Comparison of ENCODE assay signal across 22 cellular contexts in genomic region chr12:18750087-18750486, GRCh38. TPM values are rescaled to one million over a fixed set of nuclear protein-coding genes. Genes with fewer than 3 reads are reported as not detected.
DNase-seq lines count a peak whose midpoint lies in the region; TF ChIP-seq lines count a peak whose summit lies in the region.
"Had no signal": no experiment of that assay in that cellular context is flagged by ENCODE, and none has a peak within 500 bp of the region (broad histone marks: within the 10 kb centered on the region; RNA-seq: fewer than 3 reads in every experiment).

No MANE protein-coding gene starts in this region.

- no peak for TF ChIP-seq CTCF in MCF 10A (IDR thresholded peaks at IDR 0.05; ENCODE audit: unreplicated experiment)
- TF ChIP-seq CTCF in mammary epithelial cell (conservative IDR thresholded peaks at IDR 0.05 in 1 of 2, IDR thresholded peaks at IDR 0.05 in 1 of 2; ENCODE audit: extremely low read depth in 1 of 2, insufficient read depth in 1 of 2, low read depth in 1 of 2, low read length in 2 of 2), result no peak
- TF ChIP-seq CTCF in PC-9 (conservative IDR thresholded peaks at IDR 0.05), result no peak

- BruUV-seq in MCF 10A (replicated peaks; lab: Mats Ljungman, UMichigan) (no TSS peak), mammary epithelial cell (replicated peaks; lab: Mats Ljungman, UMichigan) (no TSS peak), PC-9 (replicated peaks; lab: Mats Ljungman, UMichigan) (no TSS peak)

- H3K4me3 Mint-ChIP-seq in MCF 10A (ENCODE audit: unreplicated experiment), result no peak overlapping the region
- H3K4me3 Mint-ChIP-seq: activated CD4-positive, alpha-beta T cell treated with anti-CD3 and anti-CD28 coated beads, Interleukin-2, amount 10 ng/mL, durations not matched to agents 7 days and 5 days; activated naive CD8-positive, alpha-beta T cell treated with anti-CD3 and anti-CD28 coated beads for 36 hours; natural killer cell treated with Interleukin-12 subunit alpha and Interleukin-12 subunit beta and Interleukin-15 and Interleukin-18, amount 100 ng/mL, for 72 hours; T-helper 2 cell treated with Interferon-gamma antibody and Interleukin-4, amounts not matched to agents 5 μg/mL and 100 μg/mL, for 36 hours had no signal

- no peaks in the 10 kb centered on the region for H3K9me2 ChIP-seq in PC-9 (ENCODE audit: insufficient read depth)

- no peaks in the 10 kb centered on the region for H3K27me3 Mint-ChIP-seq in MCF 10A (ENCODE audit: insufficient read depth, unreplicated experiment)
- H3K27me3 Mint-ChIP-seq: activated CD4-positive, alpha-beta T cell treated with anti-CD3 and anti-CD28 coated beads, Interleukin-2, amount 10 ng/mL, durations not matched to agents 7 days and 5 days; activated naive CD8-positive, alpha-beta T cell treated with anti-CD3 and anti-CD28 coated beads for 36 hours; natural killer cell treated with Interleukin-12 subunit alpha and Interleukin-12 subunit beta and Interleukin-15 and Interleukin-18, amount 100 ng/mL, for 72 hours had no signal

- no peak overlapping the region for H3K27ac ChIP-seq in mammary epithelial cell (ENCODE audit: insufficient read depth, low read depth, low read length)
- no peak overlapping the region for H3K27ac ChIP-seq in PC-9
- H3K27ac ChIP-seq: A549, thoracic aorta had no signal

- in situ Hi-C loops in mammary epithelial cell (cut with MboI; ENCODE audit: low sequenced_read_pairs in 2 of 2), result no loop called here

- H3K4me2 ChIP-seq in mammary epithelial cell (ENCODE audit: insufficient read depth, low read depth, low read length), result no peak overlapping the region
- no peak overlapping the region for H3K4me2 ChIP-seq in PC-9
- H3K4me2 ChIP-seq: A549 had no signal

- no peaks in the 10 kb centered on the region for H4K20me1 ChIP-seq in mammary epithelial cell (ENCODE audit: insufficient read depth, low read length)
- H4K20me1 ChIP-seq in PC-9 (ENCODE audit: insufficient read depth), result no peaks in the 10 kb centered on the region

- H3K4me3 ChIP-seq in mammary epithelial cell (replicated peaks in 1 of 3; ENCODE audit: insufficient read depth in 1 of 3, low read depth in 2 of 3, low read length in 3 of 3) (no peak overlapping the region), PC-9 (no peak overlapping the region), skeletal muscle cell (ENCODE audit: low read depth, low read length) (no peak overlapping the region)
- H3K4me3 ChIP-seq: A549, thoracic aorta had no signal

- CTCF ChIA-PET in MCF 10A (lab: Yijun Ruan, JAX), result no interaction called here
- CTCF ChIA-PET in mammary epithelial cell (lab: Charles Lee; ENCODE audit: low non-redundant PET), result no interaction called here
- CTCF ChIA-PET in PC-9 (lab: Charles Lee), result no interaction called here

- DNase-seq in MCF 10A (ENCODE audit: unreplicated experiment) (peak; percentile 16), mammary epithelial cell (no peak), PC-9 (peak in 1 of 2 experiments; percentile 16), fibroblast of peridontal ligament (ENCODE audit: extremely low read depth) (peak; percentile 56), skeletal muscle cell (ENCODE audit: low read depth) (peak; percentile 16), NCI-H2227 treated with DMSO at 0.1 percent for 48 hours (lab: John Stamatoyannopoulos, UW) (no peak), A172 (ENCODE audit: low spot score) (no peak), erythroblast (lab: John Stamatoyannopoulos, UW) (no peak)
- DNase-seq: activated CD4-positive, alpha-beta T cell treated with anti-CD3 and anti-CD28 coated beads, Interleukin-2, amount 10 ng/mL, durations not matched to agents 7 days and 5 days; activated naive CD8-positive, alpha-beta T cell treated with anti-CD3 and anti-CD28 coated beads for 36 hours; activated T-cell treated with anti-CD3 and anti-CD28 coated beads, Interleukin-2, amount 50 U/mL, for 1 hour; Caco-2; cerebellar nuclear complex; hippocampal formation; SHP77 treated with DMSO at 0.1 percent for 48 hours; stimulated activated CD4-positive, alpha-beta T cell treated with anti-CD3 and anti-CD28 coated beads, Interleukin-1b, Interleukin-23, amount 100 ng/mL, for 48 hours had no signal

- no peaks in the 10 kb centered on the region for H3K36me3 Mint-ChIP-seq in MCF 10A (ENCODE audit: insufficient read depth, unreplicated experiment)
- H3K36me3 Mint-ChIP-seq: activated naive CD8-positive, alpha-beta T cell treated with anti-CD3 and anti-CD28 coated beads for 36 hours; natural killer cell treated with Interleukin-12 subunit alpha and Interleukin-12 subunit beta and Interleukin-15 and Interleukin-18, amount 100 ng/mL, for 72 hours had no signal

- POLR2A ChIA-PET in MCF 10A (lab: Yijun Ruan, JAX), result no interaction called here
- POLR2A ChIA-PET in PC-9 (lab: Charles Lee; ENCODE audit: unreplicated experiment), result interaction anchor here (0.6 kb wide), 1 partner anchor 522 kb away, joined by 9 read pairs; no protein-coding TSS in a partner anchor

- H3F3A ChIP-seq in PC-9 (ENCODE audit: insufficient read depth, low read depth), result no peaks in the 10 kb centered on the region

- no peak overlapping the region for H3K27ac Mint-ChIP-seq in MCF 10A (ENCODE audit: low read depth, unreplicated experiment)
- H3K27ac Mint-ChIP-seq: activated CD4-positive, alpha-beta T cell treated with anti-CD3 and anti-CD28 coated beads, Interleukin-2, amount 10 ng/mL, durations not matched to agents 7 days and 5 days; activated naive CD8-positive, alpha-beta T cell treated with anti-CD3 and anti-CD28 coated beads for 36 hours; natural killer cell treated with Interleukin-12 subunit alpha and Interleukin-12 subunit beta and Interleukin-15 and Interleukin-18, amount 100 ng/mL, for 72 hours; T-helper 2 cell treated with Interferon-gamma antibody and Interleukin-4, amounts not matched to agents 5 μg/mL and 100 μg/mL, for 36 hours had no signal

- no peak overlapping the region for H3K9ac ChIP-seq in mammary epithelial cell (ENCODE audit: insufficient read depth, low read length)

- dilution Hi-C loops in mammary epithelial cell (cut with HindIII; ENCODE audit: low sequenced_read_pairs), result no loop called here

- H3K4me1 Mint-ChIP-seq in MCF 10A (ENCODE audit: insufficient read depth, unreplicated experiment), result no peaks in the 10 kb centered on the region
- H3K4me1 Mint-ChIP-seq: activated CD4-positive, alpha-beta T cell treated with anti-CD3 and anti-CD28 coated beads, Interleukin-2, amount 10 ng/mL, durations not matched to agents 7 days and 5 days; activated naive CD8-positive, alpha-beta T cell treated with anti-CD3 and anti-CD28 coated beads for 36 hours had no signal

- H3K79me2 ChIP-seq in mammary epithelial cell (ENCODE audit: insufficient read depth, low read length) (no peaks in the 10 kb centered on the region), PC-9 (ENCODE audit: low read depth) (no peaks in the 10 kb centered on the region)

- 89% methylated on average over 1 of the region's 1 CpG for WGBS in mammary epithelial cell (ENCODE audit: low coverage, missing lambda C conversion rate)

- H3K27me3 ChIP-seq in mammary epithelial cell (ENCODE audit: insufficient read depth, low read length), result no peaks in the 10 kb centered on the region
- no peaks in the 10 kb centered on the region for H3K27me3 ChIP-seq in PC-9 (ENCODE audit: insufficient read depth, low read depth)

- H3K36me3 ChIP-seq in mammary epithelial cell (ENCODE audit: insufficient read depth, low read length) (no peaks in the 10 kb centered on the region), PC-9 (ENCODE audit: low read depth) (no peaks in the 10 kb centered on the region)
- H3K36me3 ChIP-seq: thoracic aorta had no signal

- H2AFZ ChIP-seq in mammary epithelial cell (ENCODE audit: low read depth, low read length) (no peak overlapping the region), PC-9 (peak overlapping the region; percentile 55; the same call in 1 of the 2 replicates)

- intact Hi-C loops in MCF 10A (cut with micrococcal nuclease), result no loop called here
- intact Hi-C loops in mammary epithelial cell (cut with micrococcal nuclease), result no loop called here
- intact Hi-C loops in PC-9 (cut with micrococcal nuclease; ENCODE audit: unreplicated experiment), result no loop called here

- H3K9me3 ChIP-seq in mammary epithelial cell (replicated peaks; ENCODE audit: insufficient read depth, low read length), result no peaks in the 10 kb centered on the region
- no peaks in the 10 kb centered on the region for H3K9me3 ChIP-seq in PC-9 (ENCODE audit: insufficient read depth, low read depth)
- H3K9me3 ChIP-seq: A549, Caco-2, thoracic aorta had no signal

- H3K9me3 Mint-ChIP-seq in MCF 10A (ENCODE audit: unreplicated experiment), result no peaks in the 10 kb centered on the region
- H3K9me3 Mint-ChIP-seq: activated CD4-positive, alpha-beta T cell treated with anti-CD3 and anti-CD28 coated beads, Interleukin-2, amount 10 ng/mL, durations not matched to agents 7 days and 5 days; natural killer cell treated with Interleukin-12 subunit alpha and Interleukin-12 subunit beta and Interleukin-15 and Interleukin-18, amount 100 ng/mL, for 72 hours had no signal

- TF ChIP-seq POLR2A in erythroblast (IDR thresholded peaks at IDR 0.05; ENCODE audit: low read length), result no peak

- H3K4me1 ChIP-seq in mammary epithelial cell (ENCODE audit: insufficient read depth, low read length) (peaks cover 12% of the 10 kb centered on the region), PC-9 (replicated peaks; ENCODE audit: insufficient read depth) (0 out of 2 replicates have a peak, but pooled peaks cover 12% of the 10 kb centered on the region)
- H3K4me1 ChIP-seq: A549 had no signal

RNA-seq across cellular contexts. Expression of gene CAPZA3, which starts 12.2 kb away (rescaled TPM):
- 0.28 and 0.49 TPM in 2 replicates for total RNA-seq in MCF 10A (2022)
- total RNA-seq in mammary epithelial cell, result under 1 TPM in 1 of 2 donors, not detected in 1; 0.17 TPM
- not detected for polyA plus RNA-seq in mammary epithelial cell
- not detected for polyA minus RNA-seq in mammary epithelial cell
- total RNA-seq in PC-9 (2021), result not detected in 2 replicates
- not detected in 2 replicates for total RNA-seq in A172 (2014; rRNA removed; shearing (Covaris generic))
- total RNA-seq: activated CD4-positive, alpha-beta T cell treated with anti-CD3 and anti-CD28 coated beads, Interleukin-2, amount 10 ng/mL, durations not matched to agents 7 days and 5 days; activated naive CD8-positive, alpha-beta T cell treated with anti-CD3 and anti-CD28 coated beads for 36 hours; Caco-2; natural killer cell treated with Interleukin-12 subunit alpha and Interleukin-12 subunit beta and Interleukin-15 and Interleukin-18, amount 100 ng/mL, for 72 hours; pulmonary artery endothelial cell; thoracic aorta had no signal
- polyA plus RNA-seq: A549, liver had no signal

RNA-seq across cellular contexts. Expression of gene PLCZ1, which starts 12.3 kb away (rescaled TPM):
- total RNA-seq in MCF 10A (2022) (not detected in 2 replicates), mammary epithelial cell (1 to 10 TPM in 1 of 2 donors, under 1 TPM in 1; 0.67 to 3.0 TPM), PC-9 (2021) (not detected in 2 replicates)
- 0.28 TPM for polyA plus RNA-seq in mammary epithelial cell
- polyA minus RNA-seq in mammary epithelial cell, result 8.7 TPM
- total RNA-seq in A172 (2014; rRNA removed; shearing (Covaris generic)), result 0.07 TPM in 1 of 2 replicates, not detected in the other
- total RNA-seq: activated CD4-positive, alpha-beta T cell treated with anti-CD3 and anti-CD28 coated beads, Interleukin-2, amount 10 ng/mL, durations not matched to agents 7 days and 5 days; activated naive CD8-positive, alpha-beta T cell treated with anti-CD3 and anti-CD28 coated beads for 36 hours; Caco-2; liver; natural killer cell treated with Interleukin-12 subunit alpha and Interleukin-12 subunit beta and Interleukin-15 and Interleukin-18, amount 100 ng/mL, for 72 hours; thoracic aorta had no signal
- polyA plus RNA-seq: A549 had no signal

Comparison
In these comparisons a context has a peak if more than half of its experiments do, and no peak if none do; other contexts are left out.
1. DNase-seq: peak in MCF 10A (single experiment), fibroblast of peridontal ligament (single experiment) and skeletal muscle cell (single experiment); none in mammary epithelial cell (single experiment), NCI-H2227 treated with DMSO at 0.1 percent for 48 hours (single experiment), A172 (single experiment) and erythroblast (0 of 2).